Comparison of ENCODE assay signal across 16 cellular contexts in genomic region chr18:8469793-8470192, GRCh38.
A peak's percentile ranks its signal among the peaks of the same experiment; 100 is the strongest.
DNase-seq lines count a peak whose midpoint lies in the region; ATAC-seq and TF ChIP-seq lines count a peak whose summit lies in the region.
"Had no signal": no experiment of that assay in that cellular context is flagged by ENCODE, and none has a peak within 500 bp of the region (broad histone marks: within the 10 kb centered on the region; RNA-seq: fewer than 3 reads in every experiment).

No MANE protein-coding gene starts in this region.

- no peaks in the 10 kb centered on the region for H3K36me3 Mint-ChIP-seq in progenitor cell of endocrine pancreas (ENCODE audit: insufficient read depth)

- H3K36me3 ChIP-seq in right atrium auricular region (no peaks in the 10 kb centered on the region), upper lobe of right lung (no peaks in the 10 kb centered on the region)
- H3K36me3 ChIP-seq: HAP-1 had no signal

- peaks cover 8% of the 10 kb centered on the region for H3K4me1 Mint-ChIP-seq in progenitor cell of endocrine pancreas (ENCODE audit: low read depth)

- TF ChIP-seq CTCF in right atrium auricular region (IDR thresholded peaks at IDR 0.05) (no peak), upper lobe of right lung (IDR thresholded peaks at IDR 0.05) (no peak), progenitor cell of endocrine pancreas (IDR thresholded peaks at IDR 0.05; ENCODE audit: unreplicated experiment) (no peak)

- peaks cover 14% of the 10 kb centered on the region for H3K27me3 Mint-ChIP-seq in progenitor cell of endocrine pancreas

- no peak overlapping the region for H3K27ac Mint-ChIP-seq in progenitor cell of endocrine pancreas

- H3K27me3 ChIP-seq in right atrium auricular region: no peaks in the 10 kb centered on the region
- H3K27me3 ChIP-seq in upper lobe of right lung: no peaks in the 10 kb centered on the region

- H3K4me3 ChIP-seq in right atrium auricular region (no peak overlapping the region), upper lobe of right lung (no peak overlapping the region)
- H3K4me3 ChIP-seq: HAP-1 had no signal

- ATAC-seq in Right ventricle myocardium inferior: peak; percentile 34
- ATAC-seq in upper lobe of right lung: peak; percentile 18
- no peak for ATAC-seq in GM21367 (IDR thresholded peaks at IDR 0.05; ENCODE audit: unreplicated experiment)
- ATAC-seq: left lobe of liver; stimulated activated naive CD8-positive, alpha-beta T cell treated with anti-CD3 and anti-CD28 coated beads, Interleukin-15, Interleukin-2, amounts not matched to agents 100 U/mL and 50 U/mL, for 24 hours had no signal

- H3K9me3 ChIP-seq in right atrium auricular region (no peaks in the 10 kb centered on the region), upper lobe of right lung (no peaks in the 10 kb centered on the region)
- H3K9me3 ChIP-seq: Caco-2, HAP-1 had no signal

- peaks cover 0 to 16% of the 10 kb centered on the region in 2 donors for H3K4me1 ChIP-seq in right atrium auricular region
- no peaks in the 10 kb centered on the region for H3K4me1 ChIP-seq in upper lobe of right lung
- H3K4me1 ChIP-seq: Caco-2, HAP-1 had no signal

- H3K27ac ChIP-seq in right atrium auricular region (no peak overlapping the region), upper lobe of right lung (no peak overlapping the region)

- intact Hi-C loops in Right ventricle myocardium inferior (cut with DNase I): no loop called here
- intact Hi-C loops in cardiac septum (cut with DNase I): no loop called here
- intact Hi-C loops in upper lobe of right lung (cut with DNase I): no loop called here

- no peak overlapping the region for H3K4me3 Mint-ChIP-seq in progenitor cell of endocrine pancreas (ENCODE audit: low read depth)
- H3K4me3 Mint-ChIP-seq: nephron progenitor cell had no signal

- H3K9me3 Mint-ChIP-seq in progenitor cell of endocrine pancreas (ENCODE audit: low read depth): no peaks in the 10 kb centered on the region

- DNase-seq in Right ventricle myocardium inferior (ENCODE audit: missing footprints) (no peak), cardiac septum (ENCODE audit: low spot score) (no peak), cerebellar cortex (ENCODE audit: low spot score) (peak; percentile 34), right atrium auricular region (ENCODE audit: low spot score) (peak; percentile 54), upper lobe of right lung (no peak), progenitor cell of endocrine pancreas (ENCODE audit: low spot score, unreplicated experiment) (no peak), globus pallidus (ENCODE audit: low spot score) (no peak)
- DNase-seq: activated CD4-positive, alpha-beta T cell treated with anti-CD3 and anti-CD28 coated beads for 48 hours; Caco-2; NCI-H2029 treated with DMSO at 0.1 percent for 48 hours; NCI-H774; nephron progenitor cell; stimulated activated naive CD8-positive, alpha-beta T cell treated with anti-CD3 and anti-CD28 coated beads, Interleukin-15, Interleukin-2, amounts not matched to agents 100 U/mL and 50 U/mL, for 24 hours had no signal

Comparison
In these comparisons a context has a peak if more than half of its experiments do, and no peak if none do; other contexts are left out.
1. DNase-seq: peak in cerebellar cortex (single experiment) and right atrium auricular region (single experiment); none in Right ventricle myocardium inferior (single experiment), cardiac septum (single experiment), upper lobe of right lung (single experiment), progenitor cell of endocrine pancreas (single experiment) and globus pallidus (single experiment).